8 cellular contexts compared by ENCODE assay signal in genomic region chr11:72352859-72353551, GRCh38.
DNase-seq lines count a peak whose midpoint lies in the region; ATAC-seq and FAIRE-seq lines count a peak whose summit lies in the region.

No MANE protein-coding gene starts in this region.

- no peak for FAIRE-seq in RCC 7860 (lab: Jason Lieb, UNC)

- ATAC-seq in GM21360 (IDR thresholded peaks at IDR 0.05; ENCODE audit: unreplicated experiment): peak; percentile 64

- DNase-seq in DMS153 (lab: John Stamatoyannopoulos, UW) (peak; percentile 13), DMS153 treated with DMSO at 0.1 percent for 48 hours (lab: John Stamatoyannopoulos, UW; ENCODE audit: unreplicated experiment) (no peak), M059J (ENCODE audit: low read depth) (peak; percentile 16), ecto neural progenitor cell (ENCODE audit: low spot score) (peak; percentile 73), RCC 7860 (ENCODE audit: low spot score) (no peak), NCI-H2029 treated with DMSO at 0.1 percent for 48 hours (lab: John Stamatoyannopoulos, UW) (no peak)
- DNase-seq in stimulated activated CD4-positive, alpha-beta T cell treated with anti-CD3 and anti-CD28 coated beads, Interleukin-4, amount 100 ng/mL, for 24 hours: peak; percentile 7

Comparison
In these comparisons a context has a peak if more than half of its experiments do, and no peak if none do; other contexts are left out.
1. DNase-seq: peak in DMS153 (single experiment), M059J (single experiment), ecto neural progenitor cell (single experiment) and stimulated activated CD4-positive, alpha-beta T cell treated with anti-CD3 and anti-CD28 coated beads, Interleukin-4, amount 100 ng/mL, for 24 hours (single experiment); none in DMS153 treated with DMSO at 0.1 percent for 48 hours (single experiment), RCC 7860 (single experiment) and NCI-H2029 treated with DMSO at 0.1 percent for 48 hours (single experiment).